Comparison of ENCODE assay signal across 1 cellular context in genomic region chr19:58516246-58516836, GRCh38.
TF ChIP-seq lines count a peak whose summit lies in the region.

No MANE protein-coding gene starts in this region.

TF ChIP-seq in WTC11, 78 proteins besides CTCF, POLR2A, EP300 and RAD21 (continued from another document):
- TF ChIP-seq, protein P1, sequence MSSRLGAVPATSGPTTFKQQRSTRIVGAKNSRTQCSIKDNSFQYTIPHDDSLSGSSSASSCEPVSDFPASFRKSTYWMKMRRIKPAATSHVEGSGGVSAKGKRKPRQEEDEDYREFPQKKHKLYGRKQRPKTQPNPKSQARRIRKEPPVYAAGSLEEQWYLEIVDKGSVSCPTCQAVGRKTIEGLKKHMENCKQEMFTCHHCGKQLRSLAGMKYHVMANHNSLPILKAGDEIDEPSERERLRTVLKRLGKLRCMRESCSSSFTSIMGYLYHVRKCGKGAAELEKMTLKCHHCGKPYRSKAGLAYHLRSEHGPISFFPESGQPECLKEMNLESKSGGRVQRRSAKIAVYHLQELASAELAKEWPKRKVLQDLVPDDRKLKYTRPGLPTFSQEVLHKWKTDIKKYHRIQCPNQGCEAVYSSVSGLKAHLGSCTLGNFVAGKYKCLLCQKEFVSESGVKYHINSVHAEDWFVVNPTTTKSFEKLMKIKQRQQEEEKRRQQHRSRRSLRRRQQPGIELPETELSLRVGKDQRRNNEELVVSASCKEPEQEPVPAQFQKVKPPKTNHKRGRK (CRISPR knock-in tag; IDR thresholded peaks at IDR 0.05; ENCODE audit: borderline replicate concordance): no peak
- TF ChIP-seq ZNF219 (CRISPR knock-in tag; IDR thresholded peaks at IDR 0.05; ENCODE audit: borderline replicate concordance): no peak
- TF ChIP-seq TEAD1 (CRISPR knock-in tag; IDR thresholded peaks at IDR 0.05): no peak
- TF ChIP-seq ATF3 (CRISPR knock-in tag; conservative IDR thresholded peaks at IDR 0.05): no peak
- no peak for TF ChIP-seq SMAD4 (CRISPR knock-in tag; IDR thresholded peaks at IDR 0.05)
- TF ChIP-seq, protein P2, sequence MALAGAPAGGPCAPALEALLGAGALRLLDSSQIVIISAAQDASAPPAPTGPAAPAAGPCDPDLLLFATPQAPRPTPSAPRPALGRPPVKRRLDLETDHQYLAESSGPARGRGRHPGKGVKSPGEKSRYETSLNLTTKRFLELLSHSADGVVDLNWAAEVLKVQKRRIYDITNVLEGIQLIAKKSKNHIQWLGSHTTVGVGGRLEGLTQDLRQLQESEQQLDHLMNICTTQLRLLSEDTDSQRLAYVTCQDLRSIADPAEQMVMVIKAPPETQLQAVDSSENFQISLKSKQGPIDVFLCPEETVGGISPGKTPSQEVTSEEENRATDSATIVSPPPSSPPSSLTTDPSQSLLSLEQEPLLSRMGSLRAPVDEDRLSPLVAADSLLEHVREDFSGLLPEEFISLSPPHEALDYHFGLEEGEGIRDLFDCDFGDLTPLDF (CRISPR knock-in tag; IDR thresholded peaks at IDR 0.05): no peak
- no peak for TF ChIP-seq ARID4B (CRISPR knock-in tag; IDR thresholded peaks at IDR 0.05; ENCODE audit: borderline replicate concordance)
- TF ChIP-seq NR1H2 (CRISPR knock-in tag; IDR thresholded peaks at IDR 0.05): no peak
- no peak for TF ChIP-seq ESRRA (CRISPR knock-in tag; IDR thresholded peaks at IDR 0.05; ENCODE audit: borderline replicate concordance)
- TF ChIP-seq TP53 (CRISPR knock-in tag; IDR thresholded peaks at IDR 0.05): no peak
- TF ChIP-seq ATF1 (CRISPR knock-in tag; IDR thresholded peaks at IDR 0.05): no peak
- no peak for TF ChIP-seq ELF4 (CRISPR knock-in tag; IDR thresholded peaks at IDR 0.05; ENCODE audit: low read depth)
- no peak for TF ChIP-seq ZBTB43 (CRISPR knock-in tag; IDR thresholded peaks at IDR 0.05)
